8 cellular contexts compared by ENCODE assay signal in the genomic region with DNA sequence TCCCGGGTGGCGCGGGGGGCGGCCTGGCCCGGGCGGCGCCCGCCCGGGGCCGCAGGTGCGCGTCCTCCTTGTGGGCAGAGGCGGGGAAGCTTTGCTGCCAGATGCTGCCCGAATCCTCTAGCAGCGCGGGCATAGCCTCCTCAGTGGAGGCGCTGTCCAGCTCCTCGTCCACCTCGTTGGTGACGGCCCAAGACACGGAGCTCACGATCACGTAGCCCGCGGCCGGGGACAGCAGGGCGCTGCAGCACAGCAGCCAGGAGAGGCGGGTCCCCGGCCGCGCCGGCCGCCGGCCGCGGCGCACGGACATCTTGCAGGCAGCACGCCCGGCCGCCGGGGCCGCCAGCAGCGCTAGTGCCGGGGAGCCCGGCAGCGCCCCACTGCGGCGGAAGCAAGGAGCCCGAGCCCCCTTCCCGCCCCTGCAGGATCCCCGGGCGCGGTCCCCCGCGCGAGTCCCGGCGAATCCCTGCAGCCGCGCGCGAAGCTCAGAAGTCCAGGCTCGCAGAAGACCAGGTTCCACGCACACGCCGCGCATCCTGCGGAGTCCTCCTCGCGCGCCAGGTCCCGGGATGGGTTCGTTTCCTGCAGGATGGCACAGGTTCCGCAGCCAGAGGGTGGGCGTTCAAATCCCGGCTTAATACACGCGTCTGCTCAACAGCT. TPM values are rescaled to one million over a fixed set of nuclear protein-coding genes. Genes with fewer than 3 reads are reported as not detected.
DNase-seq lines count a peak whose midpoint lies in the region; ATAC-seq, FAIRE-seq and TF ChIP-seq lines count a peak whose summit lies in the region.

A gene with protein sequence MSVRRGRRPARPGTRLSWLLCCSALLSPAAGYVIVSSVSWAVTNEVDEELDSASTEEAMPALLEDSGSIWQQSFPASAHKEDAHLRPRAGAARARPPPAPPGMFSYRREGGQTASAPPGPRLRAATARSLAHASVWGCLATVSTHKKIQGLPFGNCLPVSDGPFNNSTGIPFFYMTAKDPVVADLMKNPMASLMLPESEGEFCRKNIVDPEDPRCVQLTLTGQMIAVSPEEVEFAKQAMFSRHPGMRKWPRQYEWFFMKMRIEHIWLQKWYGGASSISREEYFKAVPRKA (minus strand): TSS at position 353 of the 657 bp plus-strand sequence. CDS start 46 bp downstream, at position 307.

- H3K4me1 Mint-ChIP-seq in chondrocyte (ENCODE audit: low read depth) = peaks cover 11% of the 10 kb centered on the region

- no peaks in the 10 kb centered on the region for H3K9me3 Mint-ChIP-seq in chondrocyte (ENCODE audit: low read depth)

- H3K27ac Mint-ChIP-seq in chondrocyte (ENCODE audit: unreplicated experiment) = no peak within 1 kb of the TSS

- H3K27ac ChIP-seq in keratinocyte (ENCODE audit: control insufficient read depth, insufficient read depth, low read length) = no peak within 1 kb of the TSS

- no peaks in the 10 kb centered on the region for H3K36me3 ChIP-seq in keratinocyte (ENCODE audit: control insufficient read depth in 2 of 2, extremely low read depth in 1 of 2, insufficient read depth in 2 of 2, low read length in 2 of 2)

- H3K9me3 ChIP-seq in keratinocyte (ENCODE audit: control insufficient read depth, low read depth, low read length) = no peaks in the 10 kb centered on the region

- H3K4me3 Mint-ChIP-seq in chondrocyte (ENCODE audit: unreplicated experiment) = peak within 1 kb of the TSS; percentile 57

- peak; percentile 80 for TF ChIP-seq CTCF in chondrocyte (IDR thresholded peaks at IDR 0.05)
- TF ChIP-seq CTCF in keratinocyte (optimal IDR thresholded peaks at IDR 0.05 in 1 of 3, IDR thresholded peaks at IDR 0.05 in 1 of 3, conservative IDR thresholded peaks at IDR 0.05 in 1 of 3; ENCODE audit: extremely low read depth in 1 of 3, insufficient read depth in 2 of 3, low read length in 3 of 3) = peak in 2 of 3 experiments; percentile 59 to 72

- peak within 1 kb of the TSS; percentile 90 for H2AFZ ChIP-seq in keratinocyte (ENCODE audit: control insufficient read depth, low read length)

- H3K9ac ChIP-seq in keratinocyte (ENCODE audit: control insufficient read depth, extremely low read depth, insufficient read depth, low read length) = peak within 1 kb of the TSS; percentile 55

- DNase-seq in D341Med (ENCODE audit: low spot score) = peak; percentile 87
- DNase-seq in LoVo (ENCODE audit: low spot score) = peak; percentile 54
- DNase-seq in activated CD4-positive, CD25-positive, alpha-beta regulatory T cell treated with anti-CD3 and anti-CD28 coated beads, Interleukin-2, amount 50 U/mL, for 16 hours (ENCODE audit: low read depth, low spot score) = peak; percentile 16
- no peak for DNase-seq in chondrocyte (ENCODE audit: low spot score)
- no peak for DNase-seq in keratinocyte (ENCODE audit: low read depth, low spot score)
- DNase-seq in stimulated activated CD4-positive, alpha-beta T cell treated with anti-CD3 and anti-CD28 coated beads, Interleukin-12 subunit alpha, Interleukin-12 subunit beta, amount 100 ng/mL, for 4 hours = peak; percentile 52

- H3K27me3 ChIP-seq in keratinocyte (ENCODE audit: control insufficient read depth, extremely low read depth, insufficient read depth, low read length) = peaks cover 6% of the 10 kb centered on the region

- ATAC-seq in HG02678 (IDR thresholded peaks at IDR 0.05; ENCODE audit: unreplicated experiment) (no peak), HG03135 (IDR thresholded peaks at IDR 0.05; ENCODE audit: unreplicated experiment) (no peak)

- H3K4me1 ChIP-seq in keratinocyte (ENCODE audit: control insufficient read depth, extremely low read depth, insufficient read depth, low read length) = peaks cover 16% of the 10 kb centered on the region

- no peaks in the 10 kb centered on the region for H3K36me3 Mint-ChIP-seq in chondrocyte (ENCODE audit: low read depth)

- H3K4me3 ChIP-seq in keratinocyte (ENCODE audit: control insufficient read depth in 2 of 3, extremely low read depth in 1 of 3, insufficient read depth in 2 of 3, low read depth in 1 of 3, low read length in 3 of 3) = peak within 1 kb of the TSS; percentile 36 to 70 (median 70)

- no peaks in the 10 kb centered on the region for H4K20me1 ChIP-seq in keratinocyte (ENCODE audit: control insufficient read depth, extremely low read depth, insufficient read depth, low read length)

- no peaks in the 10 kb centered on the region for H3K9me1 ChIP-seq in keratinocyte (ENCODE audit: control insufficient read depth, extremely low read depth, insufficient read depth, low read length)

- H3K79me2 ChIP-seq in keratinocyte (ENCODE audit: control insufficient read depth, insufficient read depth, low read length) = no peaks in the 10 kb centered on the region

- dilution Hi-C loops in keratinocyte (cut with MboI; ENCODE audit: extremely low pct_ligation_motif_present, low sequenced_read_pairs) = no loop called here

- FAIRE-seq in keratinocyte (lab: Jason Lieb, UNC) = no peak

- peaks cover 54% of the 10 kb centered on the region for H3K27me3 Mint-ChIP-seq in chondrocyte (ENCODE audit: low read depth)

- H3K4me2 ChIP-seq in keratinocyte (ENCODE audit: control insufficient read depth, extremely low read depth, insufficient read depth, low read depth, low read length) = peak within 1 kb of the TSS; percentile 92

RNA-seq across cellular contexts. Expression of the gene that starts here (rescaled TPM):
- total RNA-seq in chondrocyte = not detected in 3 replicates
- polyA plus RNA-seq in keratinocyte = 1.7 to 2.8 TPM (median 1.8 TPM) in 3 replicates
- polyA plus RNA-seq in keratinocyte (2011; ENCODE audit: low read depth) = 0.20 TPM
- polyA plus RNA-seq in keratinocyte (2011; cell fraction: cytosol; rRNA removed) = 1.3 and 3.0 TPM in 2 replicates
- polyA plus RNA-seq in keratinocyte (2011; cell fraction: nucleus; rRNA removed) = 1.8 and 2.5 TPM in 2 replicates
- 0.54 and 1.1 TPM in 2 replicates for polyA plus RNA-seq in keratinocyte (2012; ENCODE audit: low replicate concordance)
- polyA minus RNA-seq in keratinocyte = 0.19 to 0.96 TPM in 2 of 3 replicates, not detected in the other
- polyA minus RNA-seq in keratinocyte (2011; cell fraction: cytosol; rRNA and poly(A)+ RNA removed) = 0.96 TPM
- 1.2 and 2.2 TPM in 2 replicates for polyA minus RNA-seq in keratinocyte (2011; cell fraction: nucleus; rRNA and poly(A)+ RNA removed)

Comparison
In these comparisons a context has a peak if more than half of its experiments do, and no peak if none do; other contexts are left out.
1. DNase-seq: peak in D341Med (single experiment), LoVo (single experiment), activated CD4-positive, CD25-positive, alpha-beta regulatory T cell treated with anti-CD3 and anti-CD28 coated beads, Interleukin-2, amount 50 U/mL, for 16 hours (single experiment) and stimulated activated CD4-positive, alpha-beta T cell treated with anti-CD3 and anti-CD28 coated beads, Interleukin-12 subunit alpha, Interleukin-12 subunit beta, amount 100 ng/mL, for 4 hours (single experiment); none in chondrocyte (single experiment) and keratinocyte (single experiment).